13 cellular contexts compared by ENCODE assay signal in the genomic region with DNA sequence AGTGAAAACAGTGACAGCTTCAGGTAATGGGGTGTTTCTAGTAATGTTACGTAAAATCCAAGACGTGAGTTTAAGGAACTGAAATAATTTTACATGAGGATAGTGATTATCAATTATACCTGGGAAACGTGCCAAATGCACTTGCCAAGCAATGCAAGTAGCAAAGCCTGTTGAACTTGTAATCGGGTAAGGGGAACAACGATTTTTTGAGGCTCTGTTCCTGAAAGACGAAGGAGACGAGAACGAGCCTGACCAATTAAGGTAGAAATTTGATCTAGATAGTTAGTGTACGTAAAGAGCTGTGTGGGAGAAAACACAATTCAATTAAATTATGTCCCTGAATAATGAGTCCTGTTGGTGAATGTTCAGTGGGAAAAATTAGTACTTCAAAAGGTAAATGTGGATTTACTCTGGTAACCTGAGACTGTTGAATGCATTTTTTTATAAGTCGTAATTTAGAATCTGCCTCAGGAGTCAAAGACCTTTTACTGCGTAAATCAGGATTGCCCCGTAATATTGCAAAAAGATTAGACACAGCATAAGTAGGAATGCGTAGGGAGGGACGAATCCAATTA. TPM values are rescaled to one million over a fixed set of nuclear protein-coding genes. Genes with fewer than 3 reads are reported as not detected.
A peak's percentile ranks its signal among the peaks of the same experiment; 100 is the strongest.
DNase-seq lines count a peak whose midpoint lies in the region; ATAC-seq, FAIRE-seq and TF ChIP-seq lines count a peak whose summit lies in the region.
"Had no signal": no experiment of that assay in that cellular context is flagged by ENCODE, and none has a peak within 500 bp of the region (broad histone marks: within the 10 kb centered on the region; RNA-seq: fewer than 3 reads in every experiment).

No MANE protein-coding gene starts in this region.

- POLR2A ChIA-PET in HepG2 (lab: Yijun Ruan, JAX), result no interaction called here

- TF ChIP-seq EP300 in HepG2 (IDR thresholded peaks at IDR 0.05; ENCODE audit: low read depth in 2 of 2, low read length in 2 of 2) (no peak), HepG2 (CRISPR knock-in tag; IDR thresholded peaks at IDR 0.05; ENCODE audit: borderline replicate concordance) (no peak)

- TF ChIP-seq CTCF in vagina (IDR thresholded peaks at IDR 0.05) (no peak), HepG2 (CRISPR knock-in tag; IDR thresholded peaks at IDR 0.05) (no peak)

- no peaks in the 10 kb centered on the region for H3K27me3 ChIP-seq in vagina
- no peaks in the 10 kb centered on the region for H3K27me3 ChIP-seq in HepG2 (ENCODE audit: control insufficient read depth in 1 of 2, insufficient read depth in 2 of 2, low read length in 2 of 2)

- H2AFZ ChIP-seq in HepG2 (ENCODE audit: low read length), result no peak overlapping the region

- 90% methylated on average over 14 of the region's 14 CpGs for WGBS in HepG2 (ENCODE audit: low lambda C conversion rate)

- H3K36me3 ChIP-seq in SK-N-MC (ENCODE audit: insufficient read depth, low read length) (no peaks in the 10 kb centered on the region), vagina (peaks cover 0 to 13% of the 10 kb centered on the region in 2 donors), HepG2 (replicated peaks in 1 of 2; ENCODE audit: control insufficient read depth in 1 of 2, insufficient read depth in 2 of 2, low read length in 2 of 2) (peaks cover 0 to 2% of the 10 kb centered on the region in 2 experiments; a peak in 1 of 5 replicates)

- H3K79me2 ChIP-seq in HepG2 (ENCODE audit: insufficient read depth, low read length), result no peaks in the 10 kb centered on the region

- H3K4me2 ChIP-seq in HepG2 (ENCODE audit: low read depth, low read length), result no peak overlapping the region

- H3K27ac ChIP-seq in SK-N-MC (peak overlapping the region; percentile 60; the same call in 1 of the 2 replicates), vagina (peak overlapping the region; percentile 76), HepG2 (ENCODE audit: extremely low read length, insufficient read depth, low read length) (no peak overlapping the region)

- in situ Hi-C loops in HepG2 (cut with HindIII; ENCODE audit: extremely low pct_ligation_motif_present, low pct_unique_long_range_greater_than_20kb), result no loop called here

- H3K4me3 Mint-ChIP-seq in stimulated activated naive CD8-positive, alpha-beta T cell treated with anti-CD3 and anti-CD28 coated beads, Interleukin-15, Interleukin-2, amounts not matched to agents 100 ng/mL and 50 ng/mL, for 24 hours, result peak overlapping the region; percentile 71
- peak overlapping the region in 1 of 2 donors; percentile 76 for H3K4me3 Mint-ChIP-seq in stimulated activated naive CD8-positive, alpha-beta T cell treated with anti-CD3 and anti-CD28 coated beads, Interleukin-15, amount 100 ng/mL, for 72 hours
- H3K4me3 Mint-ChIP-seq: WTC11 had no signal

- H3K4me3 ChIP-seq in SK-N-MC, result 0 out of 2 replicates have a peak overlapping the region, but pooled peaks have one; percentile 12
- no peak overlapping the region for H3K4me3 ChIP-seq in vagina
- no peak overlapping the region for H3K4me3 ChIP-seq in HepG2 (replicated peaks in 1 of 3; ENCODE audit: insufficient read depth in 1 of 3, low read depth in 2 of 3, low read length in 3 of 3)

- H3K9me3 ChIP-seq in SK-N-MC (ENCODE audit: low read depth, low read length), result no peaks in the 10 kb centered on the region
- no peaks in the 10 kb centered on the region for H3K9me3 ChIP-seq in vagina
- no peaks in the 10 kb centered on the region for H3K9me3 ChIP-seq in HepG2 (ENCODE audit: low read length)

- no peaks in the 10 kb centered on the region for H4K20me1 ChIP-seq in HepG2 (ENCODE audit: insufficient read depth, low read length)

- H3K36me3 Mint-ChIP-seq in stimulated activated naive CD8-positive, alpha-beta T cell treated with anti-CD3 and anti-CD28 coated beads, Interleukin-15, Interleukin-2, amounts not matched to agents 100 ng/mL and 50 ng/mL, for 24 hours (ENCODE audit: low read depth), result peaks cover 54% of the 10 kb centered on the region
- H3K36me3 Mint-ChIP-seq: WTC11 had no signal

- no peak for TF ChIP-seq POLR2A in vagina (IDR thresholded peaks at IDR 0.05)
- no peak for TF ChIP-seq POLR2A in HepG2 (IDR thresholded peaks at IDR 0.05; ENCODE audit: insufficient read depth in 1 of 2, low read depth in 2 of 2, low read length in 2 of 2)

- no TSS peak for BruUV-seq in HepG2 (replicated peaks; lab: Mats Ljungman, UMichigan)

- intact Hi-C loops in vagina (cut with DNase I) (no loop called here), HepG2 (cut with micrococcal nuclease; ENCODE audit: unreplicated experiment) (no loop called here)

- peak overlapping the region; percentile 22 for H3K9ac ChIP-seq in SK-N-MC (ENCODE audit: insufficient read length)
- no peak overlapping the region for H3K9ac ChIP-seq in HepG2 (ENCODE audit: insufficient read depth, low read depth, low read length)

- ATAC-seq in stimulated activated naive CD8-positive, alpha-beta T cell treated with anti-CD3 and anti-CD28 coated beads, Interleukin-15, amount 100 ng/mL, for 72 hours, result no peak
- no peak for ATAC-seq in HepG2
- no peak for ATAC-seq in HG02571 (IDR thresholded peaks at IDR 0.05; ENCODE audit: unreplicated experiment)
- ATAC-seq: WTC11 had no signal

- H3K4me1 Mint-ChIP-seq in stimulated activated naive CD8-positive, alpha-beta T cell treated with anti-CD3 and anti-CD28 coated beads, Interleukin-15, Interleukin-2, amounts not matched to agents 100 ng/mL and 50 ng/mL, for 24 hours (ENCODE audit: low read depth), result peaks cover 61% of the 10 kb centered on the region
- H3K4me1 Mint-ChIP-seq in stimulated activated naive CD8-positive, alpha-beta T cell treated with anti-CD3 and anti-CD28 coated beads, Interleukin-15, amount 100 ng/mL, for 72 hours, result peaks cover 28% of the 10 kb centered on the region

- CTCF ChIA-PET in HepG2 (lab: Yijun Ruan, JAX; ENCODE audit: low intra/inter-chr PET ratio, low total read pairs), result no interaction called here

- H3K27ac Mint-ChIP-seq in stimulated activated naive CD8-positive, alpha-beta T cell treated with anti-CD3 and anti-CD28 coated beads, Interleukin-15, Interleukin-2, amounts not matched to agents 100 ng/mL and 50 ng/mL, for 24 hours, result peak overlapping the region; percentile 96
- peak overlapping the region in 1 of 2 donors; percentile 38 for H3K27ac Mint-ChIP-seq in stimulated activated naive CD8-positive, alpha-beta T cell treated with anti-CD3 and anti-CD28 coated beads, Interleukin-15, amount 100 ng/mL, for 72 hours

- no peaks in the 10 kb centered on the region for H3K27me3 Mint-ChIP-seq in stimulated activated naive CD8-positive, alpha-beta T cell treated with anti-CD3 and anti-CD28 coated beads, Interleukin-15, Interleukin-2, amounts not matched to agents 100 ng/mL and 50 ng/mL, for 24 hours
- H3K27me3 Mint-ChIP-seq in stimulated activated naive CD8-positive, alpha-beta T cell treated with anti-CD3 and anti-CD28 coated beads, Interleukin-15, amount 100 ng/mL, for 72 hours, result no peaks in the 10 kb centered on the region

- H3K4me1 ChIP-seq in vagina (peaks cover 12% of the 10 kb centered on the region), HepG2 (ENCODE audit: insufficient read depth, low read length) (peaks cover 6% of the 10 kb centered on the region)

- no peak for TF ChIP-seq RAD21 in HepG2 (CRISPR knock-in tag; IDR thresholded peaks at IDR 0.05)

- no peak for DNase-seq in stimulated activated naive CD8-positive, alpha-beta T cell treated with anti-CD3 and anti-CD28 coated beads, Interleukin-15, amount 100 ng/mL, for 72 hours
- no peak for DNase-seq in SK-N-MC (ENCODE audit: low read depth, low spot score)
- DNase-seq in fibroblast of peridontal ligament (ENCODE audit: extremely low read depth), result peak; percentile 22
- no peak for DNase-seq in vagina (ENCODE audit: extremely low spot score in 2 of 2)
- no peak for DNase-seq in HepG2 (ENCODE audit: low spot score)
- no peak for DNase-seq in HuH-7.5 (ENCODE audit: low spot score)
- DNase-seq: activated gamma-delta T cell; NCI-H187 treated with DMSO at 0.1 percent for 48 hours; nucleus accumbens; stimulated activated naive CD4-positive, alpha-beta T cell had no signal

- no peak for FAIRE-seq in HepG2 (lab: Jason Lieb, UNC)

- H3K9me3 Mint-ChIP-seq in stimulated activated naive CD8-positive, alpha-beta T cell treated with anti-CD3 and anti-CD28 coated beads, Interleukin-15, Interleukin-2, amounts not matched to agents 100 ng/mL and 50 ng/mL, for 24 hours, result no peaks in the 10 kb centered on the region
- no peaks in the 10 kb centered on the region for H3K9me3 Mint-ChIP-seq in stimulated activated naive CD8-positive, alpha-beta T cell treated with anti-CD3 and anti-CD28 coated beads, Interleukin-15, amount 100 ng/mL, for 72 hours

RNA-seq across cellular contexts. Expression of a gene that starts 17.7 kb away (rescaled TPM):
- total RNA-seq in vagina (19.4 TPM), HepG2 (2016; rRNA removed; fragmentation: Illumina TruSeq; extraction: Trizol) (29.8 and 31.0 TPM in 2 replicates)
- 5.0 and 5.1 TPM in 2 replicates for total RNA-seq in HepG2 (2016; cell fraction: cytosol; rRNA removed; fragmentation: Illumina TruSeq; extraction: Trizol; ENCODE audit: low read depth)
- 27.9 and 29.1 TPM in 2 replicates for total RNA-seq in HepG2 (2016; cell fraction: insoluble cytoplasmic fraction; rRNA removed; fragmentation: Illumina TruSeq; extraction: Trizol)
- 14.7 and 15.1 TPM in 2 replicates for total RNA-seq in HepG2 (2016; cell fraction: membrane; rRNA removed; fragmentation: Illumina TruSeq; extraction: Trizol)
- 13.3 and 14.3 TPM in 2 replicates for total RNA-seq in HepG2 (2016; cell fraction: nucleus; rRNA removed; fragmentation: Illumina TruSeq; extraction: Trizol)
- 25.4 and 30.1 TPM in 2 replicates for polyA plus RNA-seq in HepG2 (2011; rRNA removed)
- 33.9 and 64.2 TPM in 2 replicates for polyA plus RNA-seq in HepG2 (2011; cell fraction: cytosol; rRNA removed)
- polyA plus RNA-seq in HepG2 (2011; cell fraction: nucleus; rRNA removed), result 25.5 and 25.6 TPM in 2 replicates
- 16.3 and 19.0 TPM in 2 replicates for polyA plus RNA-seq in HepG2 (2012)
- polyA plus RNA-seq in HepG2 (2016; cell fraction: cytosol; fragmentation: Illumina TruSeq; extraction: Trizol; ENCODE audit: low read depth), result 3.8 and 4.0 TPM in 2 replicates
- 32.7 and 37.0 TPM in 2 replicates for polyA plus RNA-seq in HepG2 (2016; cell fraction: insoluble cytoplasmic fraction; fragmentation: Illumina TruSeq; extraction: Trizol; ENCODE audit: low read depth)
- polyA plus RNA-seq in HepG2 (2016; cell fraction: membrane; fragmentation: Illumina TruSeq; extraction: Trizol; ENCODE audit: low read depth), result 9.8 and 10.5 TPM in 2 replicates
- polyA plus RNA-seq in HepG2 (2016; cell fraction: nucleus; fragmentation: Illumina TruSeq; extraction: Trizol; ENCODE audit: insufficient read depth, low read depth), result 21.4 and 22.6 TPM in 2 replicates
- polyA minus RNA-seq in HepG2 (2011; rRNA and poly(A)+ RNA removed; ENCODE audit: low replicate concordance), result 23.0 and 26.3 TPM in 2 replicates
- 12.8 and 16.6 TPM in 2 replicates for polyA minus RNA-seq in HepG2 (2011; cell fraction: cytosol; rRNA and poly(A)+ RNA removed)
- polyA minus RNA-seq in HepG2 (2011; cell fraction: nucleus; rRNA and poly(A)+ RNA removed), result 11.3 and 13.7 TPM in 2 replicates

RNA-seq across cellular contexts. Expression of a gene that starts 55.4 kb away (rescaled TPM):
- total RNA-seq in vagina (61.6 TPM), HepG2 (2016; rRNA removed; fragmentation: Illumina TruSeq; extraction: Trizol) (0.20 TPM in 1 of 2 replicates, not detected in the other)
- total RNA-seq in HepG2 (2016; cell fraction: cytosol; rRNA removed; fragmentation: Illumina TruSeq; extraction: Trizol; ENCODE audit: low read depth), result 0.30 TPM in 1 of 2 replicates, not detected in the other
- total RNA-seq in HepG2 (2016; cell fraction: insoluble cytoplasmic fraction; rRNA removed; fragmentation: Illumina TruSeq; extraction: Trizol), result 0.35 TPM in 1 of 2 replicates, not detected in the other
- total RNA-seq in HepG2 (2016; cell fraction: membrane; rRNA removed; fragmentation: Illumina TruSeq; extraction: Trizol), result 0.12 and 0.41 TPM in 2 replicates
- 0.19 and 0.34 TPM in 2 replicates for total RNA-seq in HepG2 (2016; cell fraction: nucleus; rRNA removed; fragmentation: Illumina TruSeq; extraction: Trizol)
- 0.73 and 1.2 TPM in 2 replicates for polyA plus RNA-seq in HepG2 (2011; rRNA removed)
- polyA plus RNA-seq in HepG2 (2011; cell fraction: cytosol; rRNA removed), result 0.59 and 1.3 TPM in 2 replicates
- polyA plus RNA-seq in HepG2 (2011; cell fraction: nucleus; rRNA removed), result 2.0 and 2.8 TPM in 2 replicates
- polyA plus RNA-seq in HepG2 (2012), result 0.43 and 1.1 TPM in 2 replicates
- polyA plus RNA-seq in HepG2 (2016; cell fraction: cytosol; fragmentation: Illumina TruSeq; extraction: Trizol; ENCODE audit: low read depth), result 0.08 and 0.16 TPM in 2 replicates
- not detected in 2 replicates for polyA plus RNA-seq in HepG2 (2016; cell fraction: insoluble cytoplasmic fraction; fragmentation: Illumina TruSeq; extraction: Trizol; ENCODE audit: low read depth)
- polyA plus RNA-seq in HepG2 (2016; cell fraction: membrane; fragmentation: Illumina TruSeq; extraction: Trizol; ENCODE audit: low read depth), result 0.21 TPM in 1 of 2 replicates, not detected in the other
- polyA plus RNA-seq in HepG2 (2016; cell fraction: nucleus; fragmentation: Illumina TruSeq; extraction: Trizol; ENCODE audit: insufficient read depth, low read depth), result 0.53 TPM in 1 of 2 replicates, not detected in the other
- 1.0 and 1.7 TPM in 2 replicates for polyA minus RNA-seq in HepG2 (2011; rRNA and poly(A)+ RNA removed; ENCODE audit: low replicate concordance)
- not detected in 2 replicates for polyA minus RNA-seq in HepG2 (2011; cell fraction: cytosol; rRNA and poly(A)+ RNA removed)
- 1.3 and 1.6 TPM in 2 replicates for polyA minus RNA-seq in HepG2 (2011; cell fraction: nucleus; rRNA and poly(A)+ RNA removed)

Comparison
In these comparisons a context has a peak if more than half of its experiments do, and no peak if none do; other contexts are left out.
1. RNA of a gene that starts 55.4 kb away (total RNA-seq): 61.6 TPM in vagina (single experiment); 0.12 to 0.41 TPM in HepG2; every median in the first group is over 10 times any median in the second.